ENCODE assay signal across 8 cellular contexts in genomic region chr1:1232224-1232800, GRCh38. TPM values are rescaled to one million over a fixed set of nuclear protein-coding genes. Genes with fewer than 3 reads are reported as not detected.
DNase-seq lines count a peak whose midpoint lies in the region; ATAC-seq and FAIRE-seq lines count a peak whose summit lies in the region.

Gene B3GALT6, plus strand, starts transcription at chr1:1232237. Its CDS starts 42 bp downstream, at chr1:1232279.

- H3K9me3 ChIP-seq in T-helper 17 cell (ENCODE audit: control insufficient read depth, low read length, poor library complexity, severe bottlenecking), result no peaks in the 10 kb centered on the region

- H3K36me3 Mint-ChIP-seq in activated naive CD4-positive, alpha-beta T cell treated with anti-CD3 and anti-CD28 coated beads, Interleukin-2, amount 10 ng/mL, durations not matched to agents 7 days and 5 days, result peaks cover 28% of the 10 kb centered on the region
- H3K36me3 Mint-ChIP-seq in T-helper 17 cell (ENCODE audit: low read depth), result peaks cover 2% of the 10 kb centered on the region

- peak within 1 kb of the TSS; percentile 77 for H3K9ac ChIP-seq in rectal smooth muscle tissue (ENCODE audit: low read length)

- H3K4me3 ChIP-seq in rectal smooth muscle tissue (ENCODE audit: low read length), result peak within 1 kb of the TSS; percentile 95

- no peaks in the 10 kb centered on the region for H3K27me3 ChIP-seq in rectal smooth muscle tissue (ENCODE audit: control insufficient read depth, insufficient read depth, low read length)

- H3K4me3 Mint-ChIP-seq in activated naive CD4-positive, alpha-beta T cell treated with anti-CD3 and anti-CD28 coated beads, Interleukin-2, amount 10 ng/mL, durations not matched to agents 7 days and 5 days, result peak within 1 kb of the TSS; percentile 95
- peak within 1 kb of the TSS; percentile 91 for H3K4me3 Mint-ChIP-seq in T-helper 17 cell

- H3K36me3 ChIP-seq in rectal smooth muscle tissue (ENCODE audit: control insufficient read depth, insufficient read depth, low read length), result peaks cover 16% of the 10 kb centered on the region

- peaks cover 29% of the 10 kb centered on the region for H3K4me1 Mint-ChIP-seq in activated naive CD4-positive, alpha-beta T cell treated with anti-CD3 and anti-CD28 coated beads, Interleukin-2, amount 10 ng/mL, durations not matched to agents 7 days and 5 days
- peaks cover 25% of the 10 kb centered on the region for H3K4me1 Mint-ChIP-seq in T-helper 17 cell

- CTCF ChIA-PET in activated naive CD4-positive, alpha-beta T cell treated with anti-CD3 and anti-CD28 coated beads, Interleukin-2, amount 10 ng/mL, durations not matched to agents 7 days and 5 days (lab: Charles Lee), result no interaction called here

- no peak for FAIRE-seq in frontal cortex (lab: Jason Lieb, UNC)

- ATAC-seq in T-helper 17 cell (no peak), GM18520 (IDR thresholded peaks at IDR 0.05; ENCODE audit: unreplicated experiment) (no peak)

- H3K27ac ChIP-seq in rectal smooth muscle tissue (ENCODE audit: low read depth, low read length), result peak within 1 kb of the TSS; percentile 87

- H3K27ac Mint-ChIP-seq in activated naive CD4-positive, alpha-beta T cell treated with anti-CD3 and anti-CD28 coated beads, Interleukin-2, amount 10 ng/mL, durations not matched to agents 7 days and 5 days, result peak within 1 kb of the TSS; percentile 92
- H3K27ac Mint-ChIP-seq in T-helper 17 cell, result peak within 1 kb of the TSS; percentile 94

- H3K9me3 Mint-ChIP-seq in activated naive CD4-positive, alpha-beta T cell treated with anti-CD3 and anti-CD28 coated beads, Interleukin-2, amount 10 ng/mL, durations not matched to agents 7 days and 5 days, result no peaks in the 10 kb centered on the region

- no peak for DNase-seq in activated naive CD4-positive, alpha-beta T cell treated with anti-CD3 and anti-CD28 coated beads, Interleukin-2, amount 10 ng/mL, durations not matched to agents 7 days and 5 days
- DNase-seq in activated naive CD4-positive, alpha-beta T cell treated with Interleukin-2 at 50 U/mL for 16 hours, result no peak
- DNase-seq in T-helper 17 cell (no peak), frontal cortex (ENCODE audit: low spot score in 2 of 2) (no peak), NK-92 (lab: John Stamatoyannopoulos, UW; ENCODE audit: unreplicated experiment) (no peak), UCSD-AML1 (lab: John Stamatoyannopoulos, UW; ENCODE audit: unreplicated experiment) (no peak)

- H3K27me3 Mint-ChIP-seq in activated naive CD4-positive, alpha-beta T cell treated with anti-CD3 and anti-CD28 coated beads, Interleukin-2, amount 10 ng/mL, durations not matched to agents 7 days and 5 days, result no peaks in the 10 kb centered on the region
- no peaks in the 10 kb centered on the region for H3K27me3 Mint-ChIP-seq in T-helper 17 cell

- H3K4me1 ChIP-seq in rectal smooth muscle tissue (ENCODE audit: control insufficient read depth, insufficient read depth, low read length), result peaks cover 6% of the 10 kb centered on the region

RNA-seq across cellular contexts. Expression of gene B3GALT6, which starts in this region (rescaled TPM):
- 1 to 10 TPM; 8.4 to 9.4 TPM for total RNA-seq in T-helper 17 cell
- total RNA-seq in frontal cortex, result 24.1 TPM
